ENCODE assay signal across 8 cellular contexts in the genomic region with DNA sequence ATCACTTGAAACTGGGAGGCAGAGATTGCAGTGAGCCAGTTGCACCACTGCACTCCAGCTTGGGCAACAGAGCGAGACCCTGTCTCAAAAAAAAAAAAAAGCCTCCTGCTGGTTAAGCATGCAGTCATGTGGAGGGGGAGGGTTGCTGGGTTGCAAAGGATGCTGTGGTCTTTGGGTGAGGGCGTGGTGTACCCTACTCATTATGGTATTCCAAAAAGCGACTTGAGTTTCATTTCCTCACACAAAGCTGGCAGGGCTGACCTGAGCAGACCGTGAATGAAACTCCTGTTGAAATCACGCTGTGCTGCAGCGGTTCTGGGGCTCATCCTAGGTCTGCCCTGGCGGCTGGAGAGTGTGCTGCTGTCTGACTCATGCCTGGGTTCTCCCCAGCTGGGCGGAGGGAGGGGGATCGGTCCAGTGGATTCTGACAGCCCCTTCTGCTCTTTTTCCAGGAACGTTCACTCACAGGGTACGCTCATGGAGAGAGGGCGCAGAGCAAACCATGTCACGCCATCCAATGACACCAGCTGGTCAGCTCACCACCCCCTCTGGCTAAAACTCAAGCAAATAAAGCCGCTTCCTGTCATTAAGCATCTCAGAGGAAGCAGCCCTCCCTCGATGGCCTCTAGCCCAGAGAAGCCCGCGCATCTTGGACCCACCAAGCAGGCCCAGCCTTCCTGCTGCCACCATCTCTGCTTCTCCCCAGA.
A peak's percentile ranks its signal among the peaks of the same experiment; 100 is the strongest.
DNase-seq lines count a peak whose midpoint lies in the region; ATAC-seq, FAIRE-seq and TF ChIP-seq lines count a peak whose summit lies in the region.

No MANE protein-coding gene starts in this region.

- BruUV-seq in K562 (replicated peaks; lab: Mats Ljungman, UMichigan): no TSS peak

- no peaks in the 10 kb centered on the region for H3K36me3 ChIP-seq in K562 (ENCODE audit: control insufficient read depth, insufficient read depth, low read length)
- H3K36me3 ChIP-seq in thymus (ENCODE audit: control insufficient read depth, insufficient read depth): no peaks in the 10 kb centered on the region

- H3K4me1 ChIP-seq in K562 (replicated peaks in 1 of 2; ENCODE audit: control insufficient read depth in 2 of 2, insufficient read depth in 2 of 2, low read length in 2 of 2) (peaks cover 0 to 5% of the 10 kb centered on the region in 2 experiments; a peak in 2 of 5 replicates), thymus (ENCODE audit: control insufficient read depth, insufficient read depth, low read length) (peaks cover 2% of the 10 kb centered on the region)

- H3K27me3 ChIP-seq in K562 (ENCODE audit: control insufficient read depth in 2 of 2, insufficient read depth in 2 of 2, low read length in 2 of 2): peaks cover 41 to 52% of the 10 kb centered on the region in 2 experiments
- no peaks in the 10 kb centered on the region for H3K27me3 ChIP-seq in thymus (ENCODE audit: control insufficient read depth, insufficient read depth)

- no peak overlapping the region for H2AFZ ChIP-seq in K562 (ENCODE audit: low read depth, low read length)

- no peaks in the 10 kb centered on the region for H3K9me1 ChIP-seq in K562 (ENCODE audit: control insufficient read depth, insufficient read depth, low read length)

- H3K9ac ChIP-seq in K562 (ENCODE audit: insufficient read depth in 1 of 2, low read depth in 2 of 2, low read length in 2 of 2): no peak overlapping the region

- H3K79me2 ChIP-seq in K562 (ENCODE audit: control insufficient read depth, insufficient read depth, low read length): no peaks in the 10 kb centered on the region

- no peak for TF ChIP-seq POLR2A in K562 (conservative IDR thresholded peaks at IDR 0.05)

- no peak for TF ChIP-seq CTCF in K562 (IDR thresholded peaks at IDR 0.05 in 2 of 3, conservative IDR thresholded peaks at IDR 0.05 in 1 of 3; ENCODE audit: insufficient read depth in 2 of 3, low read depth in 1 of 3, low read length in 3 of 3)

- POLR2A ChIA-PET in K562 (lab: Yijun Ruan, JAX): interaction anchor here (0.8 kb wide), 1 partner anchor 10 kb away, joined by 3 read pairs; no protein-coding TSS in a partner anchor

- WGBS in K562 (ENCODE audit: insufficient coverage, low coverage, missing lambda C conversion rate): 2% methylated on average over 17 of the region's 17 CpGs
- WGBS in thymus: 41% methylated on average over 17 of the region's 17 CpGs

- in situ Hi-C loops in K562 (cut with MboI): no loop called here

- TF ChIP-seq EP300 in K562 (IDR thresholded peaks at IDR 0.05; ENCODE audit: low read length): no peak

- H3K27ac ChIP-seq in K562 (ENCODE audit: extremely low read depth, low read depth, low read length): no peak overlapping the region
- peak overlapping the region; percentile 72 for H3K27ac ChIP-seq in thymus (ENCODE audit: low read depth)

- H4K20me1 ChIP-seq in K562 (replicated peaks; ENCODE audit: control insufficient read depth, insufficient read depth, low read length): no peaks in the 10 kb centered on the region; the same call in 1 of the 2 replicates

- H3K9me3 ChIP-seq in K562 (replicated peaks; ENCODE audit: control insufficient read depth, insufficient read depth, low read depth, low read length): no peaks in the 10 kb centered on the region
- no peaks in the 10 kb centered on the region for H3K9me3 ChIP-seq in thymus (ENCODE audit: control insufficient read depth)

- FAIRE-seq in K562 (lab: Jason Lieb, UNC): no peak

- H3K4me3 ChIP-seq in K562: no peak overlapping the region
- H3K4me3 ChIP-seq in thymus (ENCODE audit: low read length): no peak overlapping the region

- ATAC-seq in GM19468 (IDR thresholded peaks at IDR 0.05; ENCODE audit: extremely low read depth, unreplicated experiment) (peak; percentile 90), HG03558 (IDR thresholded peaks at IDR 0.05; ENCODE audit: extremely low read depth, unreplicated experiment) (peak; percentile 84), K562 (peak; percentile 76)

- DNase-seq in DMS153 treated with DMSO at 0.1 percent for 48 hours (lab: John Stamatoyannopoulos, UW; ENCODE audit: unreplicated experiment) (peak; percentile 33), SKM-1 (lab: John Stamatoyannopoulos, UW; ENCODE audit: unreplicated experiment) (peak; percentile 29), K562 (ENCODE audit: extremely low read depth in 1 of 4, low spot score in 3 of 4) (no peak), medulla oblongata (ENCODE audit: extremely low spot score) (peak; percentile 27), NCI-H82 treated with DMSO at 0.1 percent for 48 hours (lab: John Stamatoyannopoulos, UW; ENCODE audit: unreplicated experiment) (no peak)

- intact Hi-C loops in K562 (cut with micrococcal nuclease): loop anchor here (10.0 kb wide), 1 partner anchor 473 kb away; no protein-coding TSS in a partner anchor

- no peak for TF ChIP-seq RAD21 in K562 (CRISPR knock-in tag; conservative IDR thresholded peaks at IDR 0.05 in 1 of 2, IDR thresholded peaks at IDR 0.05 in 1 of 2)

- CTCF ChIA-PET in K562 (lab: Yijun Ruan, JAX; ENCODE audit: low intra/inter-chr PET ratio): no interaction called here

- no peak overlapping the region for H3K4me2 ChIP-seq in K562 (ENCODE audit: insufficient read depth, low read length)

TF ChIP-seq in K562, 482 proteins besides CTCF, POLR2A, EP300 and RAD21:
- TF ChIP-seq, protein P1, sequence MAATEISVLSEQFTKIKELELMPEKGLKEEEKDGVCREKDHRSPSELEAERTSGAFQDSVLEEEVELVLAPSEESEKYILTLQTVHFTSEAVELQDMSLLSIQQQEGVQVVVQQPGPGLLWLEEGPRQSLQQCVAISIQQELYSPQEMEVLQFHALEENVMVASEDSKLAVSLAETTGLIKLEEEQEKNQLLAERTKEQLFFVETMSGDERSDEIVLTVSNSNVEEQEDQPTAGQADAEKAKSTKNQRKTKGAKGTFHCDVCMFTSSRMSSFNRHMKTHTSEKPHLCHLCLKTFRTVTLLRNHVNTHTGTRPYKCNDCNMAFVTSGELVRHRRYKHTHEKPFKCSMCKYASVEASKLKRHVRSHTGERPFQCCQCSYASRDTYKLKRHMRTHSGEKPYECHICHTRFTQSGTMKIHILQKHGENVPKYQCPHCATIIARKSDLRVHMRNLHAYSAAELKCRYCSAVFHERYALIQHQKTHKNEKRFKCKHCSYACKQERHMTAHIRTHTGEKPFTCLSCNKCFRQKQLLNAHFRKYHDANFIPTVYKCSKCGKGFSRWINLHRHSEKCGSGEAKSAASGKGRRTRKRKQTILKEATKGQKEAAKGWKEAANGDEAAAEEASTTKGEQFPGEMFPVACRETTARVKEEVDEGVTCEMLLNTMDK (IDR thresholded peaks at IDR 0.05; ENCODE audit: borderline replicate concordance, insufficient read depth, low read depth, low read length, poor library complexity, severe bottlenecking): peak; percentile 8
- no peak for TF ChIP-seq ATF7 (IDR thresholded peaks at IDR 0.05)

Comparison
In these comparisons a context has a peak if more than half of its experiments do, and no peak if none do; other contexts are left out.
1. DNase-seq: peak in DMS153 treated with DMSO at 0.1 percent for 48 hours (single experiment), SKM-1 (single experiment) and medulla oblongata (single experiment); none in K562 (0 of 4) and NCI-H82 treated with DMSO at 0.1 percent for 48 hours (single experiment).
2. Peak in every context shown above with its lines, with median percentiles within 50 percentile points of each other: ATAC-seq.